Comparison of ENCODE assay signal across 9 cellular contexts in genomic region chr18:58015045-58015444, GRCh38. TPM values are rescaled to one million over a fixed set of nuclear protein-coding genes. Genes with fewer than 3 reads are reported as not detected.
DNase-seq lines count a peak whose midpoint lies in the region; ATAC-seq and TF ChIP-seq lines count a peak whose summit lies in the region.
"Had no signal": no experiment of that assay in that cellular context is flagged by ENCODE, and none has a peak within 500 bp of the region (broad histone marks: within the 10 kb centered on the region; RNA-seq: fewer than 3 reads in every experiment).

No MANE protein-coding gene starts in this region.

- H3K9ac ChIP-seq in MM.1S (ENCODE audit: low read length): no peak overlapping the region

- H3K9me2 ChIP-seq in MM.1S (replicated peaks; ENCODE audit: insufficient read depth, low read length): no peaks in the 10 kb centered on the region

- intact Hi-C loops in transverse colon (cut with DNase I; ENCODE audit: low total_unique reads): no loop called here

- H3K4me1 ChIP-seq in MM.1S (ENCODE audit: low read length): peaks cover 12% of the 10 kb centered on the region
- H3K4me1 ChIP-seq in transverse colon: peaks cover 7 to 27% (median 19%) of the 10 kb centered on the region in 4 donors

- H3K36me3 ChIP-seq in MM.1S (replicated peaks; ENCODE audit: insufficient read depth, low read length) (no peaks in the 10 kb centered on the region), transverse colon (no peaks in the 10 kb centered on the region)

- no peak overlapping the region for H2AFZ ChIP-seq in MM.1S (ENCODE audit: low read length)

- H3K79me2 ChIP-seq in MM.1S (ENCODE audit: low read length): no peaks in the 10 kb centered on the region

- H4K20me1 ChIP-seq in MM.1S (ENCODE audit: insufficient read depth, low read length): no peaks in the 10 kb centered on the region

- TF ChIP-seq CTCF in MM.1S (IDR thresholded peaks at IDR 0.05; ENCODE audit: low read length) (no peak), transverse colon (IDR thresholded peaks at IDR 0.05) (no peak)

- H3K4me3 ChIP-seq in MM.1S (ENCODE audit: low read length): no peak overlapping the region
- no peak overlapping the region for H3K4me3 ChIP-seq in transverse colon

- H3K27ac ChIP-seq in MM.1S (ENCODE audit: low read length) (no peak overlapping the region), transverse colon (no peak overlapping the region)

- no peak for TF ChIP-seq POLR2A in transverse colon (IDR thresholded peaks at IDR 0.05)

- H3K9me3 ChIP-seq in MM.1S (replicated peaks; ENCODE audit: insufficient read depth, low read length): no peaks in the 10 kb centered on the region
- H3K9me3 ChIP-seq in transverse colon: peaks cover 0 to 3% of the 10 kb centered on the region in 2 donors

- ATAC-seq in GM19043 (IDR thresholded peaks at IDR 0.05; ENCODE audit: low read depth, unreplicated experiment) (peak; percentile 99), HG02763 (IDR thresholded peaks at IDR 0.05; ENCODE audit: unreplicated experiment) (peak; percentile 98)

- H3K27me3 ChIP-seq in MM.1S (replicated peaks; ENCODE audit: insufficient read depth, low read length) (no peaks in the 10 kb centered on the region), transverse colon (no peaks in the 10 kb centered on the region)

- DNase-seq in MM.1S (peak; percentile 32), transverse colon (peak; percentile 24), NCI-H187 treated with DMSO at 0.1 percent for 48 hours (lab: John Stamatoyannopoulos, UW) (no peak), NCI-H82 treated with DMSO at 0.1 percent for 48 hours (lab: John Stamatoyannopoulos, UW; ENCODE audit: unreplicated experiment) (no peak)
- DNase-seq in stimulated activated CD8-positive, alpha-beta memory T cell treated with anti-CD3 and anti-CD28 coated beads, Interleukin-4, amount 100 ng/mL, for 48 hours: no peak
- DNase-seq: NCI-H1092 treated with DMSO at 0.1 percent for 48 hours; stimulated activated CD4-positive, alpha-beta T cell treated with anti-CD3 and anti-CD28 coated beads, Interleukin-2, amount 100 ng/mL, for 24 hours had no signal

- in situ Hi-C loops in transverse colon (cut with MboI; ENCODE audit: low pct_ligation_motif_present in 1 of 4, low pct_unique_long_range_greater_than_20kb in 1 of 4, low sequenced_read_pairs in 3 of 4): no loop called here

- TF ChIP-seq EP300 in transverse colon (IDR thresholded peaks at IDR 0.05; ENCODE audit: low read depth): no peak

- H3F3A ChIP-seq in MM.1S (ENCODE audit: insufficient read depth, low read length): no peaks in the 10 kb centered on the region

- H3K4me2 ChIP-seq in MM.1S (ENCODE audit: low read depth, low read length): peak overlapping the region; percentile 1; the same call in 1 of the 2 replicates

- WGBS in transverse colon (ENCODE audit: low coverage in 1 of 2), 2 donors: 71 to 74% methylated on average over 6 to 7 of the region's 7 CpGs

RNA-seq across cellular contexts. Expression of gene NEDD4L, which starts 29.0 kb away (rescaled TPM):
- 100 to 1,000 TPM; 217 to 773 (median 305) TPM for total RNA-seq in transverse colon

Comparison
In these comparisons a context has a peak if more than half of its experiments do, and no peak if none do; other contexts are left out.
1. DNase-seq: peak in MM.1S (single experiment) and transverse colon (single experiment); none in NCI-H187 treated with DMSO at 0.1 percent for 48 hours (single experiment), NCI-H82 treated with DMSO at 0.1 percent for 48 hours (single experiment) and stimulated activated CD8-positive, alpha-beta memory T cell treated with anti-CD3 and anti-CD28 coated beads, Interleukin-4, amount 100 ng/mL, for 48 hours (single experiment).